Comparison of ENCODE assay signal across 8 cellular contexts in the genomic region with DNA sequence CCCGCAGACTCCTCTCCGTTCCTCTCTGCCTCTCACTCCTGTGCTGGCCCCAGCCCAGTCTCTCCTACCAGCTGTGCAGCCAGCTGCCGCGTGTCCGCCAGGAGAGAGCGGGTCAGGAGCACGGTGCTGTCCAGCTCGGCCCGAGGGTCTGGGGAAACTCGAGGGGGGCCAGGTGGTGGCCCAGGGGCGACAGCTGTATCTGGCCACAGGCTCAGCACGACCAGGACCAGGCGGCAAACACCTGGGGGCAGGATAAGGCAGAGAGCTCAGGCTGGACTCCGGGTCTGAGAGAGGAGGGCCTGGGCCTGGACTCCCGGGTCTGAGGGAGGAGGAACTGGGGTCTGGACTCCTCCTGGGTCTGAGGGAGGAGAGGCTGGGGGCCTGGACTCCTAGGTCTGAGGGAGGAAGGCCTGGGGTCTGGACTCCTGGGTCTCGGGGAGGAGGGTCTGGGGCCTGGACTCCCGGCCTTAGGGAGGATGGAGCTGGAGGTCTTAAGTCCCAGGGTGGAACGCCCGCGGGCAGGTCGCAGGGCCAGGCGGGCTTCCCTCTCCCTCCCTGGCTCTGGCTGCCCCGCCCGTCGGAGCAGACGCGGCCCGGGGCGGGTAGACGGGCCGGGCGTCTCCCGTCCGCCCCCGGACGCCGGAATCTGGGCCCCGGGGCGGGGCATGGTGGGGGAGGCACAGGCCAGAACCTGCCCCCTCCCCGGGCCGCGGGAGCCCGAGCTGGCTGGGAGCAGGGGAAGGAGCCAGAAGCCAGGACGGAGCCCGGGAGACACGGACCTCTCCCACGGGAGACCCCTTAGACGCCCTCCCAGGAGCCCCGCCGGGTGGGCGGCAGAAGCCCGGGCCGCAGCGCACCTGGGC. TPM values are rescaled to one million over a fixed set of nuclear protein-coding genes. Genes with fewer than 3 reads are reported as not detected.
A peak's percentile ranks its signal among the peaks of the same experiment; 100 is the strongest.
DNase-seq lines count a peak whose midpoint lies in the region; ATAC-seq, FAIRE-seq and TF ChIP-seq lines count a peak whose summit lies in the region.

No MANE protein-coding gene starts in this region.

- H3K27me3 ChIP-seq in keratinocyte (ENCODE audit: control insufficient read depth, extremely low read depth, insufficient read depth, low read length), result peaks cover 12% of the 10 kb centered on the region

- no peak overlapping the region for H2AFZ ChIP-seq in keratinocyte (ENCODE audit: control insufficient read depth, low read length)

- no peaks in the 10 kb centered on the region for H3K9me3 ChIP-seq in keratinocyte (ENCODE audit: control insufficient read depth, low read depth, low read length)

- H3K4me1 ChIP-seq in keratinocyte (ENCODE audit: control insufficient read depth, extremely low read depth, insufficient read depth, low read length), result peaks cover 15% of the 10 kb centered on the region

- no peaks in the 10 kb centered on the region for H4K20me1 ChIP-seq in keratinocyte (ENCODE audit: control insufficient read depth, extremely low read depth, insufficient read depth, low read length)

- peak overlapping the region; percentile 37 to 49 (median 38) for H3K4me3 ChIP-seq in keratinocyte (ENCODE audit: control insufficient read depth in 2 of 3, extremely low read depth in 1 of 3, insufficient read depth in 2 of 3, low read depth in 1 of 3, low read length in 3 of 3)

- peak; percentile 63 for DNase-seq in 8988T
- peak; percentile 65 for DNase-seq in GM13976 (ENCODE audit: low spot score)
- DNase-seq in activated T-helper 9 cell treated with anti-CD3 and anti-CD28 coated beads, Interleukin-2, amount 50 U/mL, for 16 hours (ENCODE audit: low read depth), result peak; percentile 24
- DNase-seq in keratinocyte (ENCODE audit: low read depth, low spot score), result no peak
- no peak for DNase-seq in globus pallidus (ENCODE audit: low spot score)
- DNase-seq in SKM-1 treated with dmso at 0.1 percent for 144 hours (lab: John Stamatoyannopoulos, UW; ENCODE audit: unreplicated experiment), result no peak

- peak overlapping the region; percentile 41 for H3K9ac ChIP-seq in keratinocyte (ENCODE audit: control insufficient read depth, extremely low read depth, insufficient read depth, low read length)

- ATAC-seq in GM18511 (IDR thresholded peaks at IDR 0.05; ENCODE audit: unreplicated experiment), result no peak
- no peak for ATAC-seq in HG02678 (IDR thresholded peaks at IDR 0.05; ENCODE audit: unreplicated experiment)

- TF ChIP-seq CTCF in GM13976 (IDR thresholded peaks at IDR 0.05; ENCODE audit: borderline replicate concordance, control extremely low read depth, extremely low read depth, insufficient read depth, missing control alignments) (no peak), keratinocyte (optimal IDR thresholded peaks at IDR 0.05 in 1 of 3, IDR thresholded peaks at IDR 0.05 in 1 of 3, conservative IDR thresholded peaks at IDR 0.05 in 1 of 3; ENCODE audit: extremely low read depth in 1 of 3, insufficient read depth in 2 of 3, low read length in 3 of 3) (no peak)

- H3K36me3 ChIP-seq in keratinocyte (ENCODE audit: control insufficient read depth in 2 of 2, extremely low read depth in 1 of 2, insufficient read depth in 2 of 2, low read length in 2 of 2), result no peaks in the 10 kb centered on the region

- no peak for FAIRE-seq in keratinocyte (lab: Jason Lieb, UNC)

- H3K27ac ChIP-seq in keratinocyte (ENCODE audit: control insufficient read depth, insufficient read depth, low read length), result no peak overlapping the region

- in situ Hi-C loops in GM13976 (cut with MboI; ENCODE audit: low sequenced_read_pairs, unreplicated experiment), result no loop called here

- H3K79me2 ChIP-seq in keratinocyte (ENCODE audit: control insufficient read depth, insufficient read depth, low read length), result no peaks in the 10 kb centered on the region

- no peaks in the 10 kb centered on the region for H3K9me1 ChIP-seq in keratinocyte (ENCODE audit: control insufficient read depth, extremely low read depth, insufficient read depth, low read length)

- H3K4me2 ChIP-seq in keratinocyte (ENCODE audit: control insufficient read depth, extremely low read depth, insufficient read depth, low read depth, low read length), result peak overlapping the region; percentile 32

- dilution Hi-C loops in keratinocyte (cut with MboI; ENCODE audit: extremely low pct_ligation_motif_present, low sequenced_read_pairs), result no loop called here

RNA-seq across cellular contexts. Expression of gene IL11, which starts 1.3 kb away (rescaled TPM):
- polyA plus RNA-seq in keratinocyte, result 1.6 to 5.1 TPM (median 2.2 TPM) in 3 replicates
- 0.56 TPM for polyA plus RNA-seq in keratinocyte (2011; ENCODE audit: low read depth)
- 1.4 and 2.0 TPM in 2 replicates for polyA plus RNA-seq in keratinocyte (2011; cell fraction: cytosol; rRNA removed)
- polyA plus RNA-seq in keratinocyte (2011; cell fraction: nucleus; rRNA removed), result 9.3 and 11.9 TPM in 2 replicates
- 3.4 TPM in 2 replicates for polyA plus RNA-seq in keratinocyte (2012; ENCODE audit: low replicate concordance)
- 0.86 to 1.4 TPM (median 1.2 TPM) in 3 replicates for polyA minus RNA-seq in keratinocyte
- polyA minus RNA-seq in keratinocyte (2011; cell fraction: cytosol; rRNA and poly(A)+ RNA removed), result 1.5 TPM
- 1.4 and 4.1 TPM in 2 replicates for polyA minus RNA-seq in keratinocyte (2011; cell fraction: nucleus; rRNA and poly(A)+ RNA removed)

RNA-seq across cellular contexts. Expression of gene GARIN5B, which starts 5.9 kb away (rescaled TPM):
- polyA plus RNA-seq in keratinocyte, result not detected in 3 replicates
- polyA plus RNA-seq in keratinocyte (2011; ENCODE audit: low read depth), result not detected
- polyA plus RNA-seq in keratinocyte (2011; cell fraction: cytosol; rRNA removed), result not detected in 2 replicates
- polyA plus RNA-seq in keratinocyte (2011; cell fraction: nucleus; rRNA removed), result not detected in 2 replicates
- not detected in 2 replicates for polyA plus RNA-seq in keratinocyte (2012; ENCODE audit: low replicate concordance)
- not detected in 3 replicates for polyA minus RNA-seq in keratinocyte
- polyA minus RNA-seq in keratinocyte (2011; cell fraction: cytosol; rRNA and poly(A)+ RNA removed), result not detected
- polyA minus RNA-seq in keratinocyte (2011; cell fraction: nucleus; rRNA and poly(A)+ RNA removed), result not detected in 2 replicates

RNA-seq across cellular contexts. Expression of gene TMEM190, which starts 7.7 kb away (rescaled TPM):
- 0.19 TPM in 1 of 3 replicates, not detected in the others for polyA plus RNA-seq in keratinocyte
- not detected for polyA plus RNA-seq in keratinocyte (2011; ENCODE audit: low read depth)
- polyA plus RNA-seq in keratinocyte (2011; cell fraction: cytosol; rRNA removed), result not detected in 2 replicates
- 0.55 and 0.79 TPM in 2 replicates for polyA plus RNA-seq in keratinocyte (2011; cell fraction: nucleus; rRNA removed)
- polyA plus RNA-seq in keratinocyte (2012; ENCODE audit: low replicate concordance), result not detected in 2 replicates
- polyA minus RNA-seq in keratinocyte, result not detected in 3 replicates
- not detected for polyA minus RNA-seq in keratinocyte (2011; cell fraction: cytosol; rRNA and poly(A)+ RNA removed)
- not detected in 2 replicates for polyA minus RNA-seq in keratinocyte (2011; cell fraction: nucleus; rRNA and poly(A)+ RNA removed)

RNA-seq across cellular contexts. Expression of gene COX6B2, which starts 14.4 kb away (rescaled TPM):
- polyA plus RNA-seq in keratinocyte, result 1.4 to 6.5 TPM (median 1.7 TPM) in 3 replicates
- 0.61 TPM for polyA plus RNA-seq in keratinocyte (2011; ENCODE audit: low read depth)
- 0.53 and 1.1 TPM in 2 replicates for polyA plus RNA-seq in keratinocyte (2011; cell fraction: cytosol; rRNA removed)
- polyA plus RNA-seq in keratinocyte (2011; cell fraction: nucleus; rRNA removed), result 17.5 and 31.9 TPM in 2 replicates
- polyA plus RNA-seq in keratinocyte (2012; ENCODE audit: low replicate concordance), result 2.6 and 3.3 TPM in 2 replicates
- polyA minus RNA-seq in keratinocyte, result 1.3 to 1.7 TPM (median 1.3 TPM) in 3 replicates
- not detected for polyA minus RNA-seq in keratinocyte (2011; cell fraction: cytosol; rRNA and poly(A)+ RNA removed)
- polyA minus RNA-seq in keratinocyte (2011; cell fraction: nucleus; rRNA and poly(A)+ RNA removed), result 0.95 and 2.3 TPM in 2 replicates

RNA-seq across cellular contexts. Expression of gene TMEM238, which starts 15.2 kb away (rescaled TPM):
- polyA plus RNA-seq in keratinocyte, result 0.23 to 0.31 TPM (median 0.24 TPM) in 3 replicates
- 1.7 TPM for polyA plus RNA-seq in keratinocyte (2011; ENCODE audit: low read depth)
- polyA plus RNA-seq in keratinocyte (2011; cell fraction: cytosol; rRNA removed), result 0.08 TPM in 1 of 2 replicates, not detected in the other
- polyA plus RNA-seq in keratinocyte (2011; cell fraction: nucleus; rRNA removed), result not detected in 2 replicates
- polyA plus RNA-seq in keratinocyte (2012; ENCODE audit: low replicate concordance), result 1.1 and 1.7 TPM in 2 replicates
- 0.33 TPM in 1 of 3 replicates, not detected in the others for polyA minus RNA-seq in keratinocyte
- polyA minus RNA-seq in keratinocyte (2011; cell fraction: cytosol; rRNA and poly(A)+ RNA removed), result 4.8 TPM
- polyA minus RNA-seq in keratinocyte (2011; cell fraction: nucleus; rRNA and poly(A)+ RNA removed), result 0.42 TPM in 1 of 2 replicates, not detected in the other

Comparison
In these comparisons a context has a peak if more than half of its experiments do, and no peak if none do; other contexts are left out.
1. DNase-seq: peak in 8988T (single experiment), GM13976 (single experiment) and activated T-helper 9 cell treated with anti-CD3 and anti-CD28 coated beads, Interleukin-2, amount 50 U/mL, for 16 hours (single experiment); none in keratinocyte (single experiment), globus pallidus (single experiment) and SKM-1 treated with dmso at 0.1 percent for 144 hours (single experiment).